26 cellular contexts compared by ENCODE assay signal in genomic region chr4:26804876-26805275, GRCh38.
"Had no signal": no experiment of that assay in that cellular context is flagged by ENCODE, and none has a peak within 500 bp of the region (broad histone marks: within the 10 kb centered on the region; RNA-seq: fewer than 3 reads in every experiment).

No MANE protein-coding gene starts in this region.

- H3K27ac ChIP-seq: colonic mucosa, esophagus squamous epithelium, neutrophil, ovary, psoas muscle, right lobe of liver, testis, uterus, VCaP had no signal

- H3K36me3 Mint-ChIP-seq: activated naive CD8-positive, alpha-beta T cell treated with anti-CD3 and anti-CD28 coated beads for 36 hours; mesothelial cell of epicardium had no signal

- H3K9me3 ChIP-seq: colonic mucosa, esophagus squamous epithelium, neutrophil, ovary, psoas muscle, right lobe of liver, testis, uterus had no signal

- H3K27ac Mint-ChIP-seq: activated naive CD8-positive, alpha-beta T cell treated with anti-CD3 and anti-CD28 coated beads for 36 hours; activated T-cell treated with anti-CD3 and anti-CD28 coated beads, Interleukin-2, amount 50 U/mL, for 24 hours; activated T-helper 2 cell treated with anti-CD3 and anti-CD28 coated beads, Interferon-gamma antibody, Interleukin-2, Interleukin-4, amounts not matched to agents 10 μg/mL and 5 μg/mL and 100 μg/mL, durations not matched to agents 14 hours and 24 hours and 36 hours; mesothelial cell of epicardium had no signal

- ATAC-seq: effector memory CD8-positive, alpha-beta T cell; left lung; psoas muscle had no signal

- H3K4me3 Mint-ChIP-seq: activated naive CD8-positive, alpha-beta T cell treated with anti-CD3 and anti-CD28 coated beads for 36 hours; activated T-cell treated with anti-CD3 and anti-CD28 coated beads, Interleukin-2, amount 50 U/mL, for 24 hours; effector memory CD8-positive, alpha-beta T cell; mesothelial cell of epicardium; nephron had no signal

- H3K4me3 ChIP-seq: colonic mucosa, esophagus squamous epithelium, left lung, ovary, psoas muscle, right lobe of liver, smooth muscle cell, uterus had no signal

- H3K9me3 Mint-ChIP-seq: activated T-cell treated with anti-CD3 and anti-CD28 coated beads, Interleukin-2, amount 50 U/mL, for 24 hours; activated T-helper 2 cell treated with anti-CD3 and anti-CD28 coated beads, Interferon-gamma antibody, Interleukin-2, Interleukin-4, amounts not matched to agents 10 μg/mL and 5 μg/mL and 100 μg/mL, durations not matched to agents 14 hours and 24 hours and 36 hours; effector memory CD8-positive, alpha-beta T cell; mesothelial cell of epicardium had no signal

- DNase-seq: activated CD4-positive, alpha-beta T cell treated with anti-CD3 and anti-CD28 coated beads, Interleukin-2, amount 50 U/mL, for 1 hour; activated CD4-positive, CD25-positive, alpha-beta regulatory T cell treated with anti-CD3 and anti-CD28 coated beads, Interleukin-2, amount 50 U/mL, for 72 hours; activated naive CD4-positive, alpha-beta T cell; activated naive CD8-positive, alpha-beta T cell treated with anti-CD3 and anti-CD28 coated beads for 36 hours; activated T-cell treated with anti-CD3 and anti-CD28 coated beads, Interleukin-2, amount 50 U/mL, for 24 hours; amniotic stem cell; colonic mucosa; effector memory CD8-positive, alpha-beta T cell; esophagus squamous epithelium; left lung; mammary epithelial cell; ovary; psoas muscle; right lobe of liver; stimulated activated CD4-positive, alpha-beta T cell treated with anti-CD3 and anti-CD28 coated beads, Interleukin-15, amount 100 ng/mL, for 24 hours; stimulated activated naive CD4-positive, alpha-beta T cell; testis; trophoblast cell; uterus had no signal

- H3K4me1 Mint-ChIP-seq: activated naive CD8-positive, alpha-beta T cell treated with anti-CD3 and anti-CD28 coated beads for 36 hours had no signal

- H3K36me3 ChIP-seq: colonic mucosa, esophagus squamous epithelium, left lung, neutrophil, ovary, right lobe of liver, uterus had no signal

- H3K4me1 ChIP-seq: colonic mucosa, left lung, right lobe of liver, testis, uterus had no signal

- H3K27me3 ChIP-seq: colonic mucosa, dorsolateral prefrontal cortex, left lung, neutrophil, ovary, right lobe of liver, testis, uterus had no signal
